1 cellular context compared by ENCODE assay signal in genomic region chr10:23294638-23295247, GRCh38.
TF ChIP-seq lines count a peak whose summit lies in the region.

No MANE protein-coding gene starts in this region.

TF ChIP-seq in GM12878, 131 proteins besides CTCF, POLR2A, EP300 and RAD21:
- TF ChIP-seq USF2 (IDR thresholded peaks at IDR 0.05; ENCODE audit: borderline replicate concordance, low read depth, low read length) = no peak
- no peak for TF ChIP-seq TAF1 (IDR thresholded peaks at IDR 0.05; ENCODE audit: borderline replicate concordance, low read depth, low read length)
- TF ChIP-seq ZSCAN29 (IDR thresholded peaks at IDR 0.05) = no peak
- no peak for TF ChIP-seq CREM (IDR thresholded peaks at IDR 0.05; ENCODE audit: low read depth)
- no peak for TF ChIP-seq LARP7 (IDR thresholded peaks at IDR 0.05)
- no peak for TF ChIP-seq NKRF (conservative IDR thresholded peaks at IDR 0.05)
- no peak for TF ChIP-seq FOXM1 (IDR thresholded peaks at IDR 0.05; ENCODE audit: low read depth, low read length)
- TF ChIP-seq MEF2A (IDR thresholded peaks at IDR 0.05; ENCODE audit: insufficient read depth, low read depth, low read length) = no peak
- TF ChIP-seq, protein P1, sequence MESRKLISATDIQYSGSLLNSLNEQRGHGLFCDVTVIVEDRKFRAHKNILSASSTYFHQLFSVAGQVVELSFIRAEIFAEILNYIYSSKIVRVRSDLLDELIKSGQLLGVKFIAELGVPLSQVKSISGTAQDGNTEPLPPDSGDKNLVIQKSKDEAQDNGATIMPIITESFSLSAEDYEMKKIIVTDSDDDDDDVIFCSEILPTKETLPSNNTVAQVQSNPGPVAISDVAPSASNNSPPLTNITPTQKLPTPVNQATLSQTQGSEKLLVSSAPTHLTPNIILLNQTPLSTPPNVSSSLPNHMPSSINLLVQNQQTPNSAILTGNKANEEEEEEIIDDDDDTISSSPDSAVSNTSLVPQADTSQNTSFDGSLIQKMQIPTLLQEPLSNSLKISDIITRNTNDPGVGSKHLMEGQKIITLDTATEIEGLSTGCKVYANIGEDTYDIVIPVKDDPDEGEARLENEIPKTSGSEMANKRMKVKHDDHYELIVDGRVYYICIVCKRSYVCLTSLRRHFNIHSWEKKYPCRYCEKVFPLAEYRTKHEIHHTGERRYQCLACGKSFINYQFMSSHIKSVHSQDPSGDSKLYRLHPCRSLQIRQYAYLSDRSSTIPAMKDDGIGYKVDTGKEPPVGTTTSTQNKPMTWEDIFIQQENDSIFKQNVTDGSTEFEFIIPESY (IDR thresholded peaks at IDR 0.05) = no peak
- TF ChIP-seq HDAC2 (IDR thresholded peaks at IDR 0.05) = no peak
- TF ChIP-seq RCOR1 (conservative IDR thresholded peaks at IDR 0.05; ENCODE audit: low read depth, low read length) = no peak
- TF ChIP-seq IRF3 (IDR thresholded peaks at IDR 0.05) = no peak
- no peak for TF ChIP-seq ATF3 (IDR thresholded peaks at IDR 0.05; ENCODE audit: borderline replicate concordance, extremely low read depth, low read depth, low read length)
- TF ChIP-seq, protein P2, sequence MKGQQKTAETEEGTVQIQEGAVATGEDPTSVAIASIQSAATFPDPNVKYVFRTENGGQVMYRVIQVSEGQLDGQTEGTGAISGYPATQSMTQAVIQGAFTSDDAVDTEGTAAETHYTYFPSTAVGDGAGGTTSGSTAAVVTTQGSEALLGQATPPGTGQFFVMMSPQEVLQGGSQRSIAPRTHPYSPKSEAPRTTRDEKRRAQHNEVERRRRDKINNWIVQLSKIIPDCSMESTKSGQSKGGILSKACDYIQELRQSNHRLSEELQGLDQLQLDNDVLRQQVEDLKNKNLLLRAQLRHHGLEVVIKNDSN (IDR thresholded peaks at IDR 0.05; ENCODE audit: borderline replicate concordance, extremely low read length, insufficient read depth, low read depth, low read length) = no peak
- no peak for TF ChIP-seq ZBED1 (IDR thresholded peaks at IDR 0.05; ENCODE audit: borderline replicate concordance)
TF ChIP-seq in GM12878: peak in this region for 0.
